Comparison of ENCODE assay signal across 23 cellular contexts in the genomic region with DNA sequence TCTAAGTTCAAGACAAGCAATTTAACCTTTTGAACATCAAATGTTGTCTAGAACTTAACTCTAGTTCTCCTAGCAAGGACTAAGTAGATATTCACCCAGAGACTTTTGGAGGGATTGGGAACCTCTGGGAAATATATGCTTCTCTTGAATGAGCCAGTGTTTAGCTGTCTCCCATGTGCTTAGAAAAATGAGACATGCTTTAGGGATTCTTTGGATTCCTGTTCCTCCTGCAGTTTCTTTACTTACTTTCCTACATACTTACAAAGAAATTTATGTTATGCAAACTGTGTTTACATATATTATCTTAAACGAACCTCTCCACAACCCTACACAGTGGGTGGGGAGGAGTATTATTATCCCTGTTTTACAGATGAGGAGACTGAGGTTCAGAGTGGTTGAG. TPM values are rescaled to one million over a fixed set of nuclear protein-coding genes. Genes with fewer than 3 reads are reported as not detected.
"Had no signal": no experiment of that assay in that cellular context is flagged by ENCODE, and none has a peak within 500 bp of the region (broad histone marks: within the 10 kb centered on the region; RNA-seq: fewer than 3 reads in every experiment).

No MANE protein-coding gene starts in this region.

- H2AFZ ChIP-seq: hepatocyte had no signal

- H3K27me3 ChIP-seq: esophagus muscularis mucosa, foreskin keratinocyte, gastroesophageal sphincter, hepatocyte, left lung had no signal

- FAIRE-seq: colon, endothelial cell of umbilical vein, frontal cortex had no signal

- H3K79me2 ChIP-seq: hepatocyte had no signal

- H3K4me1 ChIP-seq: esophagus muscularis mucosa, foreskin keratinocyte, gastroesophageal sphincter, heart left ventricle, left lung, lower lobe of right lung had no signal

- H3K9me3 ChIP-seq: lower lobe of right lung had no signal

- H3K36me3 ChIP-seq: esophagus muscularis mucosa, gastroesophageal sphincter, heart left ventricle, left lung, lower lobe of right lung had no signal

- H3K4me2 ChIP-seq: hepatocyte had no signal

- ATAC-seq: foreskin keratinocyte, gastroesophageal sphincter, heart left ventricle, left cardiac atrium, left lung, left ventricle myocardium superior, lower lobe of right lung, mucosa of descending colon had no signal

- DNase-seq: dermis blood vessel endothelial cell; dorsolateral prefrontal cortex; effector CD4-positive, alpha-beta T cell; effector memory CD4-positive, alpha-beta T cell; foreskin keratinocyte; heart left ventricle; hypothalamus; immature natural killer cell; islet precursor cell; left cardiac atrium; left lung; left ventricle myocardium superior; lower lobe of right lung; mesenchymal stem cell; mucosa of descending colon; naive B cell had no signal

- H3K27ac ChIP-seq: coronary artery, dorsolateral prefrontal cortex, esophagus muscularis mucosa, foreskin keratinocyte, gastroesophageal sphincter, heart left ventricle, hepatocyte, left lung, lower lobe of right lung had no signal

- H3K4me3 ChIP-seq: coronary artery, dorsolateral prefrontal cortex, esophagus muscularis mucosa, gastroesophageal sphincter, heart left ventricle, hepatocyte, left lung, lower lobe of right lung, mucosa of descending colon had no signal

RNA-seq across cellular contexts. Expression of a gene that starts 54.4 kb away (rescaled TPM):
- total RNA-seq: endothelial cell of umbilical vein had no signal
- polyA plus RNA-seq: endothelial cell of umbilical vein had no signal
